Comparison of ENCODE assay signal across 8 cellular contexts in the genomic region with DNA sequence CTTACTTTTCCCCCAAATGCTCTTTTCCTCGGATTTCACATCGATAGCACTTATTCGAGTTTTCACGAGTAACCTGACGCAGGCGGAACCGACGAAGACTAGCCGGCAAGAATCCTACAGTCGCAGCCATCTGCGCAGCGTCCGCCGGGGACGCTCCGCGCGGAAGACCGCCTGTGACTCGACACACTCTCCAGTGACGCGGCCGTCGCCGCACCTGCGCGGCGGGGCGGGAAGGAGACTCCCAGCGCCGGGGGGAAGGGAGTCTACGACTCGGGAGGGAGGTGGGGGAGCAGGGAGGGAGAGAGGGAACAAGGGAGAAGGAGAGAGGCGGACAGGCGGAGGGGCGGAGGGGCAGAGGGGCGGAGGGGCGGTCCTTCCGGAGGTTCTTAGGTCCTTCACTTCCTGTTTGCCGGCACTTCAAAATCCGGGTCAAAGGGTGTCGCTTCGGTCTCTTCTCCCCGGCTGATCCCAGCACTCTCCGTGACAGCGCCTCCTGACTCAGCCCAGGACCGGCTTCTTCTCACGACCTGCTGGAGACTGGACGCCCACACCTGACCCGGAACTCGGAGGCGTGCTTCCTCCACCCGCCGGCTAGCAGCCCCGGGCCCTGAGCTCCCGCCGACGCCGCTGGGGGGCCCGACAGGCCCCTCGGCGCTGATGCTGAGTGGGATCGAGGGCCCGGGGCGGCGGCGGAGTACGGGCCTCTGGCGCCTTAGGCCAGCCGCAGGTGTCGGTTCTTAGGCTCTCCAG. TPM values are rescaled to one million over a fixed set of nuclear protein-coding genes. Genes with fewer than 3 reads are reported as not detected.
DNase-seq lines count a peak whose midpoint lies in the region; ATAC-seq and TF ChIP-seq lines count a peak whose summit lies in the region.

TSS of gene USP38 (plus strand) at position 415 of the 750 bp plus-strand sequence. CDS start 534 bp downstream, outside the sequence.

- peak within 1 kb of the TSS; percentile 91 for H3K4me3 Mint-ChIP-seq in mesothelial cell of epicardium

- ATAC-seq in GM21381 (IDR thresholded peaks at IDR 0.05; ENCODE audit: unreplicated experiment), result peak; percentile 67

- no peaks in the 10 kb centered on the region for H3K9me3 ChIP-seq in NT2/D1 (ENCODE audit: insufficient read depth, low read length)

- in situ Hi-C loops in Caki2 (cut with HindIII; ENCODE audit: low pct_unique_long_range_greater_than_20kb, low sequenced_read_pairs), result no loop called here
- in situ Hi-C loops in endometrial microvascular endothelial cells (cut with HindIII; ENCODE audit: inconsistent ontology term, low pct_unique_long_range_greater_than_20kb, low sequenced_read_pairs), result no loop called here

- H3K4me3 ChIP-seq in NT2/D1 (ENCODE audit: insufficient read length, low read depth), result peak within 1 kb of the TSS; percentile 93

- DNase-seq in Caki2 (ENCODE audit: low read depth) (peak; percentile 90), HUDEP-2 (lab: John Stamatoyannopoulos, UW; ENCODE audit: unreplicated experiment in 76 of 76) (peak in 75 of 76 experiments; percentile 45 to 92 (median 81)), NT2/D1 (ENCODE audit: low read depth, low spot score) (peak; percentile 59), mesothelial cell of epicardium (ENCODE audit: low spot score in 2 of 2, unreplicated experiment in 2 of 2) (peak; percentile 80)
- peak; percentile 84 for DNase-seq in activated CD8-positive, alpha-beta memory T cell treated with anti-CD3 and anti-CD28 coated beads, Interleukin-2, amount 50 U/mL, for 24 hours (ENCODE audit: extremely low read depth)
- DNase-seq in stimulated activated CD8-positive, alpha-beta memory T cell treated with anti-CD3 and anti-CD28 coated beads, Interleukin-15, amount 100 ng/mL, for 48 hours (ENCODE audit: low read depth in 2 of 2), result peak; percentile 88 to 90

- peaks cover 1% of the 10 kb centered on the region for H3K36me3 Mint-ChIP-seq in mesothelial cell of epicardium

- peak within 1 kb of the TSS; percentile 95 for H3K9ac ChIP-seq in NT2/D1 (ENCODE audit: insufficient read length, low read depth)

- H3K27me3 Mint-ChIP-seq in mesothelial cell of epicardium (ENCODE audit: low read depth), result no peaks in the 10 kb centered on the region

- H3K9me3 Mint-ChIP-seq in mesothelial cell of epicardium, result peaks cover 15% of the 10 kb centered on the region

- H3K4me1 Mint-ChIP-seq in mesothelial cell of epicardium, result peaks cover 55% of the 10 kb centered on the region

- peak within 1 kb of the TSS; percentile 99 for H3K27ac Mint-ChIP-seq in mesothelial cell of epicardium

- peaks cover 19% of the 10 kb centered on the region for H3K36me3 ChIP-seq in NT2/D1 (ENCODE audit: insufficient read depth, insufficient read length, low read length)

- TF ChIP-seq CTCF in mesothelial cell of epicardium (IDR thresholded peaks at IDR 0.05; ENCODE audit: unreplicated experiment), result no peak

- no peaks in the 10 kb centered on the region for H3K27me3 ChIP-seq in NT2/D1 (ENCODE audit: insufficient read depth, insufficient read length)

- H3K4me1 ChIP-seq in NT2/D1 (ENCODE audit: insufficient read depth, insufficient read length), result no peaks in the 10 kb centered on the region

RNA-seq across cellular contexts. Expression of gene USP38, which starts in this region (rescaled TPM):
- 6.8 and 10.2 TPM in 2 replicates for total RNA-seq in Caki2 (2014; rRNA removed; shearing (Covaris generic); ENCODE audit: low replicate concordance)
- total RNA-seq in endometrial microvascular endothelial cells (ENCODE audit: inconsistent ontology term) (25.9 TPM), mesothelial cell of epicardium (19.8 to 21.1 TPM (median 20.9 TPM) in 3 replicates)

Comparison
In these comparisons a context has a peak if more than half of its experiments do, and no peak if none do; other contexts are left out.
1. Peak in every context shown above with its lines: DNase-seq, ATAC-seq and H3K4me3 ChIP-seq.